20 cellular contexts compared by ENCODE assay signal in genomic region chr6:33779305-33779704, GRCh38. TPM values are rescaled to one million over a fixed set of nuclear protein-coding genes. Genes with fewer than 3 reads are reported as not detected.
DNase-seq lines count a peak whose midpoint lies in the region; ATAC-seq, FAIRE-seq and TF ChIP-seq lines count a peak whose summit lies in the region.
"Had no signal": no experiment of that assay in that cellular context is flagged by ENCODE, and none has a peak within 500 bp of the region (broad histone marks: within the 10 kb centered on the region; RNA-seq: fewer than 3 reads in every experiment).

No MANE protein-coding gene starts in this region.

- H3K23me2 ChIP-seq in H1 (ENCODE audit: low read depth, low read length): no peaks in the 10 kb centered on the region

- no peak for FAIRE-seq in H1 (lab: Jason Lieb, UNC)
- no peak for FAIRE-seq in GM12891 (lab: Jason Lieb, UNC)

- 71% methylated on average over 6 of the region's 6 CpGs; no CpG with 5 or more reads in 1 of the 2 experiments for WGBS in H1 (ENCODE audit: extremely low coverage in 1 of 2, insufficient coverage in 1 of 2, insufficient read length in 1 of 2, insufficient replicate concordance in 2 of 2, low coverage in 1 of 2, low lambda C conversion rate in 2 of 2, missing lambda C conversion rate in 1 of 2), 2 experiments

- CTCF ChIA-PET in H1 (lab: Charles Lee; ENCODE audit: partially characterized antibody): interaction anchor here (0.6 to 14.3 kb wide), 30 partner anchors 8 to 352 kb away, joined by 3 to 156 read pairs (median 6); partner anchors contain the start of gene LEMD2

- peaks cover 35% of the 10 kb centered on the region for H3K4me1 Mint-ChIP-seq in neural crest cell

- H3K27me3 Mint-ChIP-seq in neural crest cell (ENCODE audit: low read depth): no peaks in the 10 kb centered on the region
- H3K27me3 Mint-ChIP-seq: effector memory CD8-positive, alpha-beta T cell had no signal

- peak; percentile 57 to 67 for TF ChIP-seq RAD21 in H1 (IDR thresholded peaks at IDR 0.05 in 1 of 2, conservative IDR thresholded peaks at IDR 0.05 in 1 of 2; ENCODE audit: low read depth in 2 of 2, low read length in 2 of 2)

- no peak overlapping the region for H3K18ac ChIP-seq in H1 (ENCODE audit: extremely low read depth, low read length)

- H3K4me3 Mint-ChIP-seq in neural crest cell: no peak overlapping the region
- H3K4me3 Mint-ChIP-seq: effector memory CD8-positive, alpha-beta T cell had no signal

- no peak overlapping the region for H2AK5ac ChIP-seq in H1 (ENCODE audit: low read depth, low read length)

- H3K27ac Mint-ChIP-seq in neural crest cell (ENCODE audit: unreplicated experiment): no peak overlapping the region
- H3K27ac Mint-ChIP-seq: activated T-helper 2 cell treated with anti-CD3 and anti-CD28 coated beads, Interferon-gamma antibody, Interleukin-2, Interleukin-4, amounts not matched to agents 10 μg/mL and 5 μg/mL and 100 μg/mL, durations not matched to agents 14 hours and 24 hours and 36 hours; effector memory CD8-positive, alpha-beta T cell had no signal

- H2BK12ac ChIP-seq in H1 (ENCODE audit: low read depth, low read length): no peak overlapping the region

- no peak overlapping the region for H3K56ac ChIP-seq in H1 (replicated peaks; ENCODE audit: insufficient read length, low read depth, low read length)

- no peak overlapping the region for H4K91ac ChIP-seq in H1 (replicated peaks; ENCODE audit: insufficient read length, low read length)

- H2BK20ac ChIP-seq in H1 (ENCODE audit: low read length): no peak overlapping the region

- H3K9me3 Mint-ChIP-seq in neural crest cell: no peaks in the 10 kb centered on the region
- H3K9me3 Mint-ChIP-seq: activated T-helper 2 cell treated with anti-CD3 and anti-CD28 coated beads, Interferon-gamma antibody, Interleukin-2, Interleukin-4, amounts not matched to agents 10 μg/mL and 5 μg/mL and 100 μg/mL, durations not matched to agents 14 hours and 24 hours and 36 hours; effector memory CD8-positive, alpha-beta T cell had no signal

- H4K5ac ChIP-seq in H1 (ENCODE audit: insufficient read length, low read depth, low read length): no peak overlapping the region

- no peak overlapping the region for H2BK15ac ChIP-seq in H1 (ENCODE audit: low read length)

- no peak overlapping the region; the same call in 1 of the 2 replicates for H3K27ac ChIP-seq in H1 (ENCODE audit: low read depth, low read length)
- H3K27ac ChIP-seq: testis had no signal

- H4K20me1 ChIP-seq in H1 (replicated peaks in 1 of 2; ENCODE audit: control insufficient read depth in 1 of 2, insufficient read depth in 2 of 2, low read length in 2 of 2): peaks cover 0 to 2% of the 10 kb centered on the region in 2 experiments

- H2AFZ ChIP-seq in H1 (ENCODE audit: low read length): no peak overlapping the region

- ATAC-seq in HG02759 (IDR thresholded peaks at IDR 0.05; ENCODE audit: unreplicated experiment) (no peak), HG03095 (IDR thresholded peaks at IDR 0.05; ENCODE audit: unreplicated experiment) (no peak)
- ATAC-seq: effector memory CD8-positive, alpha-beta T cell; left lobe of liver had no signal

- no peak overlapping the region for H3K14ac ChIP-seq in H1 (ENCODE audit: insufficient read length)

- H3K36me3 ChIP-seq in H7 (replicated peaks; ENCODE audit: control insufficient read depth, insufficient read depth, low read length) (peaks cover 58% of the 10 kb centered on the region), H1 (ENCODE audit: control insufficient read depth in 2 of 4, insufficient read depth in 4 of 4, low read length in 3 of 4) (peaks cover 37 to 96% (median 62%) of the 10 kb centered on the region in 4 experiments)

- POLR2A ChIA-PET in H1 (lab: Charles Lee; ENCODE audit: partially characterized antibody): interaction anchor here (1.0 to 7.6 kb wide), 7 partner anchors 8 to 78 kb away, joined by 3 to 101 read pairs (median 4); partner anchors contain the start of genes LEMD2 and UQCC2

- no peak overlapping the region for H2BK120ac ChIP-seq in H1 (replicated peaks; ENCODE audit: low read depth, low read length)

- no peak overlapping the region for H3K23ac ChIP-seq in H1 (ENCODE audit: insufficient read length)

- H3K9me3 ChIP-seq in H1 (ENCODE audit: insufficient read depth in 2 of 2, low read depth in 1 of 2, low read length in 1 of 2): no peaks in the 10 kb centered on the region
- H3K9me3 ChIP-seq: testis had no signal

- H2BK5ac ChIP-seq in H1 (ENCODE audit: low read depth, low read length): no peak overlapping the region

- H3K4ac ChIP-seq in H1 (replicated peaks; ENCODE audit: insufficient read length, low read depth, low read length): no peak overlapping the region

- peaks cover 24% of the 10 kb centered on the region for H3K36me3 Mint-ChIP-seq in neural crest cell (ENCODE audit: low read depth)

- no peak for TF ChIP-seq POLR2A in H1 (IDR thresholded peaks at IDR 0.05; ENCODE audit: control extremely low read depth in 1 of 2, low read depth in 2 of 2, low read length in 2 of 2)
- no peak for TF ChIP-seq POLR2A in GM12891 (IDR thresholded peaks at IDR 0.05; ENCODE audit: low read depth, low read length)

- H3K27me3 ChIP-seq in H7 (ENCODE audit: control insufficient read depth, insufficient read depth, low read length) (no peaks in the 10 kb centered on the region), H1 (replicated peaks in 1 of 4; ENCODE audit: control insufficient read depth in 3 of 4, extremely low read depth in 1 of 4, insufficient read depth in 3 of 4, low read length in 3 of 4) (no peaks in the 10 kb centered on the region)
- H3K27me3 ChIP-seq: testis had no signal

- no peak for TF ChIP-seq EP300 in H1 (IDR thresholded peaks at IDR 0.05; ENCODE audit: borderline replicate concordance in 1 of 2, low read depth in 2 of 2, low read length in 2 of 2)

- peak in 2 of 3 experiments; percentile 47 to 53; a peak in 3 of 4 replicates for TF ChIP-seq CTCF in H1 (IDR thresholded peaks at IDR 0.05; ENCODE audit: control extremely low read depth in 1 of 3, insufficient read depth in 1 of 3, low read depth in 1 of 3, low read length in 3 of 3)
- TF ChIP-seq CTCF in neural crest cell (conservative IDR thresholded peaks at IDR 0.05): peak; percentile 44

- H4K8ac ChIP-seq in H1 (ENCODE audit: extremely low read depth, insufficient read depth, low read length): no peak overlapping the region

- H3K4me1 ChIP-seq in H1 (replicated peaks in 1 of 4; ENCODE audit: control insufficient read depth in 3 of 4, insufficient read depth in 4 of 4, low read length in 3 of 4): peaks cover 21 to 43% (median 36%) of the 10 kb centered on the region in 4 experiments
- H3K4me1 ChIP-seq: testis had no signal

- H3K4me3 ChIP-seq in H7 (ENCODE audit: insufficient read depth, low read depth, low read length): no peak overlapping the region
- H3K4me3 ChIP-seq in H1 (ENCODE audit: extremely low read depth in 1 of 4, insufficient read depth in 2 of 4, low read depth in 3 of 4, low read length in 4 of 4): no peak overlapping the region
- H3K4me3 ChIP-seq: testis had no signal

- H3K79me2 ChIP-seq in H1 (ENCODE audit: control insufficient read depth in 1 of 2, insufficient read depth in 2 of 2, low read length in 2 of 2): 0 out of 4 replicates have a peak, but pooled peaks cover 0 to 4% of the 10 kb centered on the region in 2 experiments

- H3K79me1 ChIP-seq in H1 (ENCODE audit: low read depth, low read length): no peaks in the 10 kb centered on the region; the same call in 1 of the 2 replicates

- peak; percentile 88 for DNase-seq in H7
- DNase-seq in NCI-H82 (lab: John Stamatoyannopoulos, UW): peak; percentile 88
- DNase-seq in H1 (ENCODE audit: low read depth in 1 of 2, low spot score in 2 of 2): no peak
- no peak for DNase-seq in neural crest cell (ENCODE audit: low read depth, low spot score)
- DNase-seq in GM12891 (ENCODE audit: insufficient read length, low spot score): no peak
- DNase-seq in LoVo (ENCODE audit: low spot score): no peak
- DNase-seq: activated CD4-positive, CD25-positive, alpha-beta regulatory T cell treated with anti-CD3 and anti-CD28 coated beads, Interleukin-2, amount 50 U/mL, for 72 hours; effector memory CD8-positive, alpha-beta T cell; HCEC 1CT; NCI-H510A treated with DMSO at 0.1 percent for 48 hours; SHP77 treated with DMSO at 0.1 percent for 48 hours; testis had no signal

- no peak overlapping the region for H3K4me2 ChIP-seq in H1 (ENCODE audit: insufficient read depth in 1 of 2, low read depth in 2 of 2, low read length in 2 of 2)

- no peak overlapping the region for H3K9ac ChIP-seq in H1 (replicated peaks in 1 of 4; ENCODE audit: extremely low read depth in 1 of 4, low read depth in 3 of 4, low read length in 3 of 4)

RNA-seq across cellular contexts. Expression of gene LEMD2, which starts 9.6 kb away (rescaled TPM):
- total RNA-seq in H7 (2014; rRNA removed; shearing (Covaris generic)): 74.6 and 79.6 TPM in 2 replicates
- total RNA-seq in H1 (2021; fragmentation: NEBNext Ultra II Directional; extraction: Animal tissue kit (Norgen Biotek cat#: 25700)): 54.1 and 57.3 TPM in 2 replicates
- 32.7 and 54.9 TPM in 2 replicates for polyA plus RNA-seq in H1 (2011; rRNA removed)
- polyA plus RNA-seq in H1 (2011; cell fraction: cytosol; rRNA removed): 58.9 TPM
- 127 TPM for polyA plus RNA-seq in H1 (2011; cell fraction: nucleus; rRNA removed)
- polyA plus RNA-seq in H1 (2012, experiment 1 of 2): 58.7 to 71.6 TPM (median 62.9 TPM) in 4 replicates
- polyA plus RNA-seq in H1 (2012, experiment 2 of 2): 48.3 TPM
- 44.0 TPM for polyA plus RNA-seq in H1 (2013, experiment 1 of 2)
- 48.2 TPM for polyA plus RNA-seq in H1 (2013, experiment 2 of 2)
- 47.6 and 60.5 TPM in 2 replicates for polyA minus RNA-seq in H1 (2011; rRNA and poly(A)+ RNA removed)
- 36.8 TPM for polyA minus RNA-seq in H1 (2011; cell fraction: cytosol; rRNA and poly(A)+ RNA removed)
- 82.4 TPM for polyA minus RNA-seq in H1 (2011; cell fraction: nucleus; rRNA and poly(A)+ RNA removed)
- 63.6 and 71.1 TPM in 2 replicates for total RNA-seq in neural crest cell
- 20.9 TPM for polyA plus RNA-seq in GM12891 (2012; ENCODE audit: low read depth, missing spikeins)

RNA-seq across cellular contexts. Expression of gene MLN, which starts 24.5 kb away (rescaled TPM):
- total RNA-seq in H7 (2014; rRNA removed; shearing (Covaris generic)): not detected in 2 replicates
- not detected in 2 replicates for total RNA-seq in H1 (2021; fragmentation: NEBNext Ultra II Directional; extraction: Animal tissue kit (Norgen Biotek cat#: 25700))
- polyA plus RNA-seq in H1 (2011; rRNA removed): 0.31 TPM in 1 of 2 replicates, not detected in the other
- not detected for polyA plus RNA-seq in H1 (2011; cell fraction: cytosol; rRNA removed)
- polyA plus RNA-seq in H1 (2011; cell fraction: nucleus; rRNA removed): not detected
- not detected in 4 replicates for polyA plus RNA-seq in H1 (2012, experiment 1 of 2)
- not detected for polyA plus RNA-seq in H1 (2012, experiment 2 of 2)
- polyA plus RNA-seq in H1 (2013, experiment 1 of 2): not detected
- not detected for polyA plus RNA-seq in H1 (2013, experiment 2 of 2)
- polyA minus RNA-seq in H1 (2011; rRNA and poly(A)+ RNA removed): not detected in 2 replicates
- not detected for polyA minus RNA-seq in H1 (2011; cell fraction: cytosol; rRNA and poly(A)+ RNA removed)
- polyA minus RNA-seq in H1 (2011; cell fraction: nucleus; rRNA and poly(A)+ RNA removed): not detected
- not detected in 2 replicates for total RNA-seq in neural crest cell
- polyA plus RNA-seq in GM12891 (2012; ENCODE audit: low read depth, missing spikeins): not detected
- total RNA-seq: activated T-helper 2 cell treated with anti-CD3 and anti-CD28 coated beads, Interferon-gamma antibody, Interleukin-2, Interleukin-4, amounts not matched to agents 10 μg/mL and 5 μg/mL and 100 μg/mL, durations not matched to agents 14 hours and 24 hours and 36 hours; HT1080; left lobe of liver; MCF 10A; T-helper 2 cell treated with Interferon-gamma antibody and Interleukin-4, amounts not matched to agents 100 ng/mL and 5 ng/mL, for 36 hours; testis had no signal
- polyA plus RNA-seq: BJ had no signal

RNA-seq across cellular contexts. Expression of gene IP6K3, which starts 32.6 kb away (rescaled TPM):
- total RNA-seq in H7 (2014; rRNA removed; shearing (Covaris generic)): 0.07 TPM in 1 of 2 replicates, not detected in the other
- 0.22 and 0.23 TPM in 2 replicates for total RNA-seq in H1 (2021; fragmentation: NEBNext Ultra II Directional; extraction: Animal tissue kit (Norgen Biotek cat#: 25700))
- 0.73 and 0.93 TPM in 2 replicates for polyA plus RNA-seq in H1 (2011; rRNA removed)
- 0.72 TPM for polyA plus RNA-seq in H1 (2011; cell fraction: cytosol; rRNA removed)
- polyA plus RNA-seq in H1 (2011; cell fraction: nucleus; rRNA removed): 0.80 TPM
- 0.25 to 0.81 TPM (median 0.46 TPM) in 4 replicates for polyA plus RNA-seq in H1 (2012, experiment 1 of 2)
- polyA plus RNA-seq in H1 (2012, experiment 2 of 2): 0.26 TPM
- polyA plus RNA-seq in H1 (2013, experiment 1 of 2): 0.14 TPM
- 0.13 TPM for polyA plus RNA-seq in H1 (2013, experiment 2 of 2)
- 0.66 and 0.69 TPM in 2 replicates for polyA minus RNA-seq in H1 (2011; rRNA and poly(A)+ RNA removed)
- not detected for polyA minus RNA-seq in H1 (2011; cell fraction: cytosol; rRNA and poly(A)+ RNA removed)
- 1.00 TPM for polyA minus RNA-seq in H1 (2011; cell fraction: nucleus; rRNA and poly(A)+ RNA removed)
- total RNA-seq in neural crest cell: 0.72 and 0.89 TPM in 2 replicates
- not detected for polyA plus RNA-seq in GM12891 (2012; ENCODE audit: low read depth, missing spikeins)
- total RNA-seq: activated T-helper 2 cell treated with anti-CD3 and anti-CD28 coated beads, Interferon-gamma antibody, Interleukin-2, Interleukin-4, amounts not matched to agents 10 μg/mL and 5 μg/mL and 100 μg/mL, durations not matched to agents 14 hours and 24 hours and 36 hours; HT1080; T-helper 2 cell treated with Interferon-gamma antibody and Interleukin-4, amounts not matched to agents 100 ng/mL and 5 ng/mL, for 36 hours had no signal

Comparison
In these comparisons a context has a peak if more than half of its experiments do, and no peak if none do; other contexts are left out.
1. DNase-seq: peak in H7 (single experiment) and NCI-H82 (single experiment); none in H1 (0 of 2), neural crest cell (single experiment), GM12891 (single experiment) and LoVo (single experiment).